In genomic region chr12:128820723-128821432, GRCh38 we compare ENCODE assay signal across 8 cellular contexts. TPM values are rescaled to one million over a fixed set of nuclear protein-coding genes. Genes with fewer than 3 reads are reported as not detected.
DNase-seq lines count a peak whose midpoint lies in the region; ATAC-seq and TF ChIP-seq lines count a peak whose summit lies in the region.

No MANE protein-coding gene starts in this region.

- H2BK12ac ChIP-seq in neuronal stem cell (ENCODE audit: low read length): no peak overlapping the region

- BruUV-seq in OCI-LY7 (replicated peaks; lab: Mats Ljungman, UMichigan): no TSS peak

- H2AK5ac ChIP-seq in neuronal stem cell (ENCODE audit: low read depth, low read length): no peak overlapping the region

- no peak overlapping the region for H2BK120ac ChIP-seq in neuronal stem cell (ENCODE audit: low read depth, low read length)

- peak overlapping the region; percentile 92 for H3K4me2 ChIP-seq in OCI-LY7 (ENCODE audit: low read length)
- no peak overlapping the region for H3K4me2 ChIP-seq in neuronal stem cell (ENCODE audit: insufficient read depth, low read length, poor library complexity, severe bottlenecking)

- no peaks in the 10 kb centered on the region for H3K9me3 ChIP-seq in OCI-LY7 (ENCODE audit: low read length)
- no peaks in the 10 kb centered on the region for H3K9me3 ChIP-seq in right atrium auricular region
- H3K9me3 ChIP-seq in neuronal stem cell (replicated peaks in 1 of 2; ENCODE audit: control insufficient read depth in 2 of 2, insufficient read depth in 1 of 2, low read depth in 1 of 2, low read length in 2 of 2): no peaks in the 10 kb centered on the region

- H3K36me3 ChIP-seq in OCI-LY7 (ENCODE audit: insufficient read depth, low read length) (peaks cover 39% of the 10 kb centered on the region), right atrium auricular region (no peaks in the 10 kb centered on the region), neuronal stem cell (replicated peaks in 1 of 2; ENCODE audit: control insufficient read depth in 2 of 2, insufficient read depth in 2 of 2, low read length in 2 of 2) (peaks cover 2 to 21% of the 10 kb centered on the region in 2 donors)

- no peak overlapping the region for H2BK5ac ChIP-seq in neuronal stem cell (ENCODE audit: low read length)

- ATAC-seq in activated naive CD4-positive, alpha-beta T cell treated with anti-CD3 and anti-CD28 coated beads, Interleukin-2, amount 50 U/mL, for 72 hours: no peak
- peak; percentile 52 for ATAC-seq in HG02870 (IDR thresholded peaks at IDR 0.05; ENCODE audit: unreplicated experiment)

- H3K27ac Mint-ChIP-seq in activated naive CD4-positive, alpha-beta T cell treated with anti-CD3 and anti-CD28 coated beads, Interleukin-2, amount 50 U/mL, for 72 hours: peak overlapping the region; percentile 43 to 86

- peaks cover 10 to 12% of the 10 kb centered on the region in 2 donors for H3K36me3 Mint-ChIP-seq in activated naive CD4-positive, alpha-beta T cell treated with anti-CD3 and anti-CD28 coated beads, Interleukin-2, amount 50 U/mL, for 72 hours

- no peaks in the 10 kb centered on the region for H3K9me2 ChIP-seq in OCI-LY7 (ENCODE audit: insufficient read depth, low read length)

- H2AFZ ChIP-seq in OCI-LY7 (ENCODE audit: low read length): no peak overlapping the region
- no peak overlapping the region for H2AFZ ChIP-seq in neuronal stem cell (ENCODE audit: low read length)

- peaks cover 75% of the 10 kb centered on the region for H3K4me1 ChIP-seq in OCI-LY7 (ENCODE audit: insufficient read depth, low read length, poor library complexity, severe bottlenecking)
- peaks cover 0 to 71% of the 10 kb centered on the region in 2 donors for H3K4me1 ChIP-seq in right atrium auricular region
- peaks cover 5 to 13% of the 10 kb centered on the region in 2 donors for H3K4me1 ChIP-seq in neuronal stem cell (ENCODE audit: control insufficient read depth in 2 of 2, insufficient read depth in 1 of 2, low read depth in 1 of 2, low read length in 2 of 2)

- intact Hi-C loops in OCI-LY7 (cut with micrococcal nuclease; ENCODE audit: unreplicated experiment): loop anchor here (5.0 kb wide), 1 partner anchor 39 kb away; no protein-coding TSS in a partner anchor

- no peak overlapping the region for H2BK15ac ChIP-seq in neuronal stem cell (ENCODE audit: low read length)

- H3K4me3 ChIP-seq in OCI-LY7 (ENCODE audit: low read depth, low read length, poor library complexity, severe bottlenecking) (peak overlapping the region; percentile 99), right atrium auricular region (no peak overlapping the region), neuronal stem cell (ENCODE audit: low read length in 2 of 2) (no peak overlapping the region)

- H3K27me3 ChIP-seq in right atrium auricular region: no peaks in the 10 kb centered on the region
- no peaks in the 10 kb centered on the region for H3K27me3 ChIP-seq in neuronal stem cell (ENCODE audit: control insufficient read depth in 3 of 3, insufficient read depth in 3 of 3, low read depth in 1 of 3, low read length in 3 of 3)

- H3K14ac ChIP-seq in neuronal stem cell (ENCODE audit: low read length): no peak overlapping the region

- H4K20me1 ChIP-seq in OCI-LY7 (ENCODE audit: insufficient read depth, low read length): peaks cover 48% of the 10 kb centered on the region

- no peaks in the 10 kb centered on the region for H3K9me3 Mint-ChIP-seq in activated naive CD4-positive, alpha-beta T cell treated with anti-CD3 and anti-CD28 coated beads, Interleukin-2, amount 50 U/mL, for 72 hours

- H3K27ac ChIP-seq in OCI-LY7 (ENCODE audit: low read depth, low read length, poor library complexity, severe bottlenecking): peak overlapping the region; percentile 84
- peak overlapping the region; percentile 88 to 90 for H3K27ac ChIP-seq in right atrium auricular region
- H3K27ac ChIP-seq in neuronal stem cell (replicated peaks; ENCODE audit: low read length): no peak overlapping the region

- H4K91ac ChIP-seq in neuronal stem cell (ENCODE audit: low read depth, low read length, poor library complexity): no peak overlapping the region

- TF ChIP-seq CTCF in OCI-LY7 (conservative IDR thresholded peaks at IDR 0.05; ENCODE audit: low read length) (no peak), right atrium auricular region (IDR thresholded peaks at IDR 0.05) (no peak)

- no peak overlapping the region for H3K18ac ChIP-seq in neuronal stem cell (ENCODE audit: low read length)

- no peak overlapping the region for H3K23ac ChIP-seq in neuronal stem cell (ENCODE audit: low read depth, low read length, poor library complexity)

- no peak overlapping the region for H3K9ac ChIP-seq in neuronal stem cell (ENCODE audit: low read depth, low read length, poor library complexity)

- DNase-seq in activated naive CD4-positive, alpha-beta T cell treated with anti-CD3 and anti-CD28 coated beads, Interleukin-2, amount 50 U/mL, for 72 hours (ENCODE audit: low spot score in 2 of 2): no peak
- DNase-seq in activated naive CD4-positive, alpha-beta T cell treated with anti-CD3 and anti-CD28 coated beads, Interleukin-2, amount 50 U/mL, for 16 hours: no peak
- peak; percentile 89 for DNase-seq in OCI-LY7 (ENCODE audit: low spot score)
- DNase-seq in right atrium auricular region (ENCODE audit: low spot score): no peak
- no peak for DNase-seq in neuronal stem cell (ENCODE audit: low spot score)
- no peak for DNase-seq in SW480 (ENCODE audit: low spot score)
- no peak for DNase-seq in NCI-H128 (lab: John Stamatoyannopoulos, UW; ENCODE audit: unreplicated experiment)

- POLR2A ChIA-PET in OCI-LY7 (lab: Charles Lee): interaction anchor here (0.5 to 4.3 kb wide), 7 partner anchors 9 to 29 kb away, joined by 4 to 60 read pairs (median 25); no protein-coding TSS in a partner anchor

- peaks cover 5% of the 10 kb centered on the region for H3K79me1 ChIP-seq in neuronal stem cell (ENCODE audit: low read depth, low read length)

- peaks cover 86% of the 10 kb centered on the region for H3K79me2 ChIP-seq in OCI-LY7 (ENCODE audit: insufficient read depth, low read depth, low read length)

- no peak overlapping the region for H4K8ac ChIP-seq in neuronal stem cell (ENCODE audit: low read depth, low read length)

- WGBS in neuronal stem cell (ENCODE audit: extremely low coverage in 2 of 2, insufficient read length in 2 of 2, insufficient replicate concordance in 1 of 2), 2 donors: no CpG with 5 or more reads among the region's 7 CpGs

- CTCF ChIA-PET in OCI-LY7 (lab: Charles Lee; ENCODE audit: unreplicated experiment): interaction anchor here (1.4 to 1.6 kb wide), 2 partner anchors 10 kb away, joined by 3 to 5 read pairs; no protein-coding TSS in a partner anchor

- H3K4ac ChIP-seq in neuronal stem cell (ENCODE audit: low read length): no peak overlapping the region

RNA-seq across cellular contexts. Expression of gene SLC15A4, which starts 2.9 kb away (rescaled TPM):
- total RNA-seq in activated naive CD4-positive, alpha-beta T cell treated with anti-CD3 and anti-CD28 coated beads, Interleukin-2, amount 50 U/mL, for 72 hours: 10 to 100 TPM; 22.7 to 28.8 TPM
- total RNA-seq in OCI-LY7 (2014; rRNA removed; shearing (Covaris generic)): 46.7 and 53.3 TPM in 2 replicates
- total RNA-seq in OCI-LY7 (2022): 72.8 and 87.3 TPM in 2 replicates
- 10 to 100 TPM; 24.1 to 24.3 TPM for total RNA-seq in right atrium auricular region
- 9.6 TPM for polyA plus RNA-seq in neuronal stem cell (2013, experiment 1 of 2)
- 9.9 TPM for polyA plus RNA-seq in neuronal stem cell (2013, experiment 2 of 2)

RNA-seq across cellular contexts. Expression of gene GLT1D1, which starts 32.4 kb away (rescaled TPM):
- total RNA-seq in activated naive CD4-positive, alpha-beta T cell treated with anti-CD3 and anti-CD28 coated beads, Interleukin-2, amount 50 U/mL, for 72 hours: under 1 TPM; 0.07 to 0.60 TPM
- not detected in 2 replicates for total RNA-seq in OCI-LY7 (2014; rRNA removed; shearing (Covaris generic))
- total RNA-seq in OCI-LY7 (2022): 0.32 and 0.41 TPM in 2 replicates
- under 1 TPM in 1 of 2 donors, not detected in 1; 0.20 TPM for total RNA-seq in right atrium auricular region
- polyA plus RNA-seq in neuronal stem cell (2013, experiment 1 of 2): 7.6 TPM
- 7.7 TPM for polyA plus RNA-seq in neuronal stem cell (2013, experiment 2 of 2)
